In the genomic region with DNA sequence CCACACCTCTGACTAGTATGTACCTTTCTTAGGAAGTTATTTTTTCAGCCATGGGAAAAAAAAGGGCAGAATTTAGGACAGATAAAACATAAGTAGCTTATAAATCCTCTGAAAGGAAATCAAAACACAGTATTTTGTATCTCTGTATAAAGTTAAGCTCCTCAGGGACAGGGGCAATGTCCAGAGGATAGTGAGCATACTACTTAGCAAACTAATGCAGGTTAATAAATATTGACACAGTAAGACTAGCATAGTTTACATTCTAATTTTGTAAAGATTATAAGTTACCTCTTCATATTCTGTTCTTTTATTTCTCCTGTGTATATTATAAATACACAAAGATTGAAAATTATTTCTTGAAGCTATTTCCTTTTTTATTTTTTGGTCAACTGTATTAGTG, we compare ENCODE assay signal across 9 cellular contexts. TPM values are rescaled to one million over a fixed set of nuclear protein-coding genes. Genes with fewer than 3 reads are reported as not detected.
DNase-seq lines count a peak whose midpoint lies in the region; ATAC-seq and TF ChIP-seq lines count a peak whose summit lies in the region.
"Had no signal": no experiment of that assay in that cellular context is flagged by ENCODE, and none has a peak within 500 bp of the region (broad histone marks: within the 10 kb centered on the region; RNA-seq: fewer than 3 reads in every experiment).

No MANE protein-coding gene starts in this region.

- peaks cover 32% of the 10 kb centered on the region for H3K4me1 Mint-ChIP-seq in activated CD4-positive, alpha-beta T cell treated with anti-CD3 and anti-CD28 coated beads, Interleukin-2, amount 10 ng/mL, durations not matched to agents 24 days and 14 days
- H3K4me1 Mint-ChIP-seq in activated B cell treated with CpG ODN at 0.5 μM for 24 hours = peaks cover 61% of the 10 kb centered on the region
- H3K4me1 Mint-ChIP-seq in glutamatergic neuron (ENCODE audit: low read depth, unreplicated experiment) = peaks cover 15% of the 10 kb centered on the region
- H3K4me1 Mint-ChIP-seq in stimulated activated memory B cell treated with anti-CD40 and anti-IgM and Interleukin-4, amounts not matched to agents 10 μg/mL and 1 μg/mL and 100 μg/mL, for 72 hours = peaks cover 49% of the 10 kb centered on the region

- DNase-seq in activated CD4-positive, alpha-beta T cell treated with anti-CD3 and anti-CD28 coated beads, Interleukin-2, amount 10 ng/mL, durations not matched to agents 24 days and 14 days = no peak
- DNase-seq in activated CD4-positive, alpha-beta T cell treated with anti-CD3 and anti-CD28 coated beads for 1 hour = no peak
- no peak for DNase-seq in activated B cell treated with CpG ODN at 0.5 μM for 24 hours
- no peak for DNase-seq in glutamatergic neuron
- DNase-seq in medulla oblongata (ENCODE audit: extremely low spot score) = no peak
- DNase-seq: dermis blood vessel endothelial cell had no signal

- no peak for TF ChIP-seq CTCF in activated B cell treated with CpG ODN at 0.5 μM for 24 hours (IDR thresholded peaks at IDR 0.05)
- no peak for TF ChIP-seq CTCF in glutamatergic neuron (IDR thresholded peaks at IDR 0.05; ENCODE audit: partially characterized antibody, unreplicated experiment)

- no peak overlapping the region for H3K27ac Mint-ChIP-seq in activated CD4-positive, alpha-beta T cell treated with anti-CD3 and anti-CD28 coated beads, Interleukin-2, amount 10 ng/mL, durations not matched to agents 24 days and 14 days
- H3K27ac Mint-ChIP-seq in activated B cell treated with CpG ODN at 0.5 μM for 24 hours (no peak overlapping the region), glutamatergic neuron (ENCODE audit: unreplicated experiment) (no peak overlapping the region)
- peak overlapping the region; percentile 60 for H3K27ac Mint-ChIP-seq in stimulated activated memory B cell treated with anti-CD40 and anti-IgM and Interleukin-4, amounts not matched to agents 10 μg/mL and 1 μg/mL and 100 μg/mL, for 72 hours

- POLR2A ChIA-PET in activated B cell treated with CpG ODN at 0.5 μM for 24 hours (lab: Charles Lee) = no interaction called here

- no peaks in the 10 kb centered on the region for H3K27me3 Mint-ChIP-seq in activated CD4-positive, alpha-beta T cell treated with anti-CD3 and anti-CD28 coated beads, Interleukin-2, amount 10 ng/mL, durations not matched to agents 24 days and 14 days
- H3K27me3 Mint-ChIP-seq in activated B cell treated with CpG ODN at 0.5 μM for 24 hours = no peaks in the 10 kb centered on the region
- H3K27me3 Mint-ChIP-seq in glutamatergic neuron (ENCODE audit: unreplicated experiment) = no peaks in the 10 kb centered on the region
- no peaks in the 10 kb centered on the region for H3K27me3 Mint-ChIP-seq in stimulated activated memory B cell treated with anti-CD40 and anti-IgM and Interleukin-4, amounts not matched to agents 10 μg/mL and 1 μg/mL and 100 μg/mL, for 72 hours

- no peaks in the 10 kb centered on the region for H3K9me3 Mint-ChIP-seq in activated CD4-positive, alpha-beta T cell treated with anti-CD3 and anti-CD28 coated beads, Interleukin-2, amount 10 ng/mL, durations not matched to agents 24 days and 14 days
- H3K9me3 Mint-ChIP-seq in activated B cell treated with CpG ODN at 0.5 μM for 24 hours (no peaks in the 10 kb centered on the region), glutamatergic neuron (ENCODE audit: unreplicated experiment) (peaks cover 7% of the 10 kb centered on the region)
- H3K9me3 Mint-ChIP-seq in stimulated activated memory B cell treated with anti-CD40 and anti-IgM and Interleukin-4, amounts not matched to agents 10 μg/mL and 1 μg/mL and 100 μg/mL, for 72 hours = no peaks in the 10 kb centered on the region

- CTCF ChIA-PET in activated B cell treated with CpG ODN at 0.5 μM for 24 hours (lab: Charles Lee) = no interaction called here

- H3K36me3 Mint-ChIP-seq in activated CD4-positive, alpha-beta T cell treated with anti-CD3 and anti-CD28 coated beads, Interleukin-2, amount 10 ng/mL, durations not matched to agents 24 days and 14 days (ENCODE audit: low read depth) = peaks cover 22% of the 10 kb centered on the region
- H3K36me3 Mint-ChIP-seq in activated B cell treated with CpG ODN at 0.5 μM for 24 hours (ENCODE audit: low read depth) = peaks cover 10% of the 10 kb centered on the region
- H3K36me3 Mint-ChIP-seq in glutamatergic neuron (ENCODE audit: unreplicated experiment) = no peaks in the 10 kb centered on the region
- H3K36me3 Mint-ChIP-seq in stimulated activated memory B cell treated with anti-CD40 and anti-IgM and Interleukin-4, amounts not matched to agents 10 μg/mL and 1 μg/mL and 100 μg/mL, for 72 hours = peaks cover 6% of the 10 kb centered on the region

- intact Hi-C loops in activated CD4-positive, alpha-beta T cell treated with anti-CD3 and anti-CD28 coated beads, Interleukin-2, amount 10 ng/mL, durations not matched to agents 24 days and 14 days (cut with micrococcal nuclease) = loop anchor here (5.0 kb wide), 2 partner anchors 44 to 646 kb away; no protein-coding TSS in a partner anchor
- intact Hi-C loops in activated B cell treated with CpG ODN at 0.5 μM for 24 hours (cut with micrococcal nuclease) = loop anchor here (5.0 to 10.0 kb wide), 3 partner anchors 69 to 498 kb away; no protein-coding TSS in a partner anchor

- H3K4me3 Mint-ChIP-seq in activated CD4-positive, alpha-beta T cell treated with anti-CD3 and anti-CD28 coated beads, Interleukin-2, amount 10 ng/mL, durations not matched to agents 24 days and 14 days = peak overlapping the region; percentile 77
- H3K4me3 Mint-ChIP-seq in activated B cell treated with CpG ODN at 0.5 μM for 24 hours = peak overlapping the region; percentile 88
- H3K4me3 Mint-ChIP-seq in glutamatergic neuron (ENCODE audit: unreplicated experiment) = peak overlapping the region; percentile 96
- peak overlapping the region; percentile 79 for H3K4me3 Mint-ChIP-seq in stimulated activated memory B cell treated with anti-CD40 and anti-IgM and Interleukin-4, amounts not matched to agents 10 μg/mL and 1 μg/mL and 100 μg/mL, for 72 hours

- ATAC-seq in activated B cell treated with CpG ODN at 0.5 μM for 24 hours (ENCODE audit: low read depth) (no peak), HG02840 (IDR thresholded peaks at IDR 0.05; ENCODE audit: low FRiP score, unreplicated experiment) (no peak), HG02938 (IDR thresholded peaks at IDR 0.05; ENCODE audit: unreplicated experiment) (no peak)
- no peak for ATAC-seq in stimulated activated memory B cell treated with anti-CD40 and anti-IgM and Interleukin-4, amounts not matched to agents 10 μg/mL and 1 μg/mL and 100 μg/mL, for 72 hours

RNA-seq across cellular contexts. Expression of gene UBE3A, which starts 2.1 kb away (rescaled TPM):
- total RNA-seq in activated CD4-positive, alpha-beta T cell treated with anti-CD3 and anti-CD28 coated beads, Interleukin-2, amount 10 ng/mL, durations not matched to agents 24 days and 14 days = 110 and 116 TPM in 2 replicates
- total RNA-seq in activated B cell treated with CpG ODN at 0.5 μM for 24 hours = 106 and 122 TPM in 2 replicates
- total RNA-seq in glutamatergic neuron (ENCODE audit: unreplicated experiment) = 152 TPM
